Comparison of ENCODE assay signal across 7 cellular contexts in the genomic region with DNA sequence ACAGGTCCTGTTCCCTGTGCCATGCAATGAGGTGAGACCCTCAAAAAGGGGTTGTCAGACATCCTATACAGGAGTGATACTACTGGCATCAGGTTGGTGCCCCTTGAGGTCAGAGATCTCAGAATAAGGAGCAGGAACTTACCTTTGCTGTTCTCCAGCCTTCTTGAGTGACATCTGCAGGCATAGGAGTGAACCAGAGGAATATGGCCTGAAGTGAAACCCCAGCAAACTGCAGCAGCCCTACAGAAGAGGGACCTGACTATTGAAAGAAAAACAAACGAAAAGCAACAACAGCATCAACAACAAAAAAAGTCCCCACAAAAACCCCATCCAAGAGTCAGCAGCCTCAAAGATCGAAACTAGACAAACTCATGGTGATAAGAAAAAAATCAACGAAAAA.
"Had no signal": no experiment of that assay in that cellular context is flagged by ENCODE, and none has a peak within 500 bp of the region (broad histone marks: within the 10 kb centered on the region; RNA-seq: fewer than 3 reads in every experiment).

No MANE protein-coding gene starts in this region.

- FAIRE-seq: G401.6, GM12891, GM12892, GM18507, GM19239 had no signal

- DNase-seq: GDM1, GF-D8 had no signal
